In the genomic region with DNA sequence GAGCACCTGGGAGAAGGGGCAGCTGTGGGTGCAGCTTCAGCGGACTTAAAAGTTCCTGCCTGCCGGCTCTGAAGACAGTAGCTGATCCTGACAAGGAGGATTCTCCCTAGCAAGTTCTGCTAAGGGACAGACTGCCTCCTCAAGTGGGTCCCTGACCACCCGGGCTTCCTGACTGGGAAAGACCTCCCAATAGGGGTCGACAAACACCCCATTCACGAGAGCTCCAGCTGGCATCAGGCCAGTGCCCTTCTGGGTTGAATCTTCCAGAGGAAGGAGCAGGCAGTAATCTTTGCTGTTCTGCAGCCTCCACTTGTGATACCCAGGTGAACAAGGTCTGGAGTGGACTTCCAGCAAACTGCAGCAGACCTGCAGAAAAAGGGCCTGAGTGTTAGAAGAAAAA, we compare ENCODE assay signal across 8 cellular contexts.
"Had no signal": no experiment of that assay in that cellular context is flagged by ENCODE, and none has a peak within 500 bp of the region (broad histone marks: within the 10 kb centered on the region; RNA-seq: fewer than 3 reads in every experiment).

No MANE protein-coding gene starts in this region.

- H2AFZ ChIP-seq: GM23338 had no signal

- H3K4me2 ChIP-seq: GM23338 had no signal

- ATAC-seq: GM23338, HepG2 had no signal

- FAIRE-seq: H1, H54, HepG2 had no signal

- H3K4me3 ChIP-seq: GM23338 had no signal

- H3K27ac ChIP-seq: HL-60 had no signal

- DNase-seq: H9, HCEC 1CT, KBM-7 had no signal
